ENCODE assay signal across 9 cellular contexts in genomic region chr15:70328137-70329115, GRCh38.
DNase-seq lines count a peak whose midpoint lies in the region; ATAC-seq and FAIRE-seq lines count a peak whose summit lies in the region.
"Had no signal": no experiment of that assay in that cellular context is flagged by ENCODE, and none has a peak within 500 bp of the region (broad histone marks: within the 10 kb centered on the region; RNA-seq: fewer than 3 reads in every experiment).

No MANE protein-coding gene starts in this region.

- DNase-seq in GM18507 (ENCODE audit: extremely low spot score, insufficient read length, low read depth) = no peak
- DNase-seq in MG63 = peak; percentile 87
- DNase-seq in fibroblast of gingiva (ENCODE audit: low read depth) = peak; percentile 78
- peak; percentile 42 for DNase-seq in skeletal muscle cell (ENCODE audit: low read depth)
- DNase-seq in NCI-H1092 treated with DMSO at 0.1 percent for 48 hours (lab: John Stamatoyannopoulos, UW) = no peak
- DNase-seq in superior temporal gyrus (ENCODE audit: extremely low spot score) = no peak
- DNase-seq in NCI-H187 treated with DMSO at 0.1 percent for 48 hours (lab: John Stamatoyannopoulos, UW) = no peak
- DNase-seq: activated CD4-positive, alpha-beta T cell treated with anti-CD3 and anti-CD28 coated beads, Interleukin-2, amount 10 ng/mL, durations not matched to agents 24 days and 14 days had no signal

- peak; percentile 53 for FAIRE-seq in GM18507 (lab: Jason Lieb, UNC)

- H3K4me3 ChIP-seq in MG63 (no peak overlapping the region), skeletal muscle cell (ENCODE audit: low read depth, low read length) (no peak overlapping the region)

- H3K9me3 ChIP-seq in MG63 = peaks cover 12% of the 10 kb centered on the region

- no peak for ATAC-seq in HG02973 (IDR thresholded peaks at IDR 0.05; ENCODE audit: unreplicated experiment)

- no peaks in the 10 kb centered on the region for H3K27me3 ChIP-seq in MG63

- H3K36me3 ChIP-seq in MG63 = no peaks in the 10 kb centered on the region

Comparison
In these comparisons a context has a peak if more than half of its experiments do, and no peak if none do; other contexts are left out.
1. DNase-seq: peak in MG63 (single experiment), fibroblast of gingiva (single experiment) and skeletal muscle cell (single experiment); none in GM18507 (single experiment), NCI-H1092 treated with DMSO at 0.1 percent for 48 hours (single experiment), superior temporal gyrus (single experiment) and NCI-H187 treated with DMSO at 0.1 percent for 48 hours (single experiment).